ENCODE assay signal across 28 cellular contexts in genomic region chr11:11284481-11284880, GRCh38.
"Had no signal": no experiment of that assay in that cellular context is flagged by ENCODE, and none has a peak within 500 bp of the region (broad histone marks: within the 10 kb centered on the region; RNA-seq: fewer than 3 reads in every experiment).

No MANE protein-coding gene starts in this region.

- H3K9me3 ChIP-seq: ascending aorta, SJCRH30, SK-N-SH had no signal

- H3K4me3 ChIP-seq: ascending aorta, cardiac muscle cell, PC-9, SJCRH30 had no signal

- H3K36me3 ChIP-seq: ascending aorta, brain microvascular endothelial cell, cardiac muscle cell, SJCRH30 had no signal

- ATAC-seq: activated naive CD4-positive, alpha-beta T cell treated with anti-CD3 and anti-CD28 coated beads, Interleukin-2, amount 50 U/mL, for 72 hours; activated naive CD8-positive, alpha-beta T cell treated with anti-CD3 and anti-CD28 coated beads, Interleukin-2, amount 50 U/mL, for 24 hours; activated T-cell treated with anti-CD3 and anti-CD28 coated beads, Interleukin-2, amount 50 U/mL, for 4 hours; Right ventricle myocardium inferior had no signal

- H3K9ac ChIP-seq: SK-N-SH had no signal

- H3K27ac ChIP-seq: ascending aorta, brain microvascular endothelial cell, cardiac muscle cell, PC-9, SJCRH30, VCaP had no signal

- DNase-seq: activated CD4-positive, alpha-beta memory T cell treated with anti-CD3 and anti-CD28 coated beads for 36 hours; activated CD4-positive, alpha-beta T cell treated with anti-CD3 and anti-CD28 coated beads, Interleukin-2, amount 10 ng/mL, durations not matched to agents 7 days and 5 days; activated CD4-positive, CD25-positive, alpha-beta regulatory T cell; activated CD8-positive, alpha-beta memory T cell treated with anti-CD3 and anti-CD28 coated beads for 24 hours; activated effector memory CD4-positive, alpha-beta T cell treated with anti-CD3 and anti-CD28 coated beads, Interleukin-2, amount 50 U/mL, for 16 hours; activated naive CD4-positive, alpha-beta T cell treated with Interleukin-2 at 50 U/mL for 16 hours; activated naive CD8-positive, alpha-beta T cell treated with anti-CD3 and anti-CD28 coated beads, Interleukin-2, amount 50 U/mL, for 24 hours; activated T-cell treated with anti-CD3 and anti-CD28 coated beads, Interleukin-2, amount 50 U/mL, for 4 hours; amniotic stem cell; brain microvascular endothelial cell; IMR-90; Kasumi-1; KBM-7; NCI-H1092 treated with DMSO at 0.1 percent for 48 hours; NCI-H1436 treated with DMSO at 0.1 percent for 48 hours; NCI-H187; NCI-H2081; NCI-H510A treated with DMSO at 0.1 percent for 48 hours; NCI-H69; PC-9; SJCRH30; SK-N-SH; T-helper 1 cell had no signal

- H3K27me3 ChIP-seq: ascending aorta, brain microvascular endothelial cell, SJCRH30 had no signal

- H3K4me1 ChIP-seq: ascending aorta had no signal
